ENCODE assay signal across 1 cellular context in genomic region chr9:133153227-133154096, GRCh38.
TF ChIP-seq lines count a peak whose summit lies in the region.

No MANE protein-coding gene starts in this region.

TF ChIP-seq in HepG2, 621 proteins besides CTCF, POLR2A, EP300 and RAD21 (continued from another document and continues in another):
- TF ChIP-seq HMGXB3 (CRISPR knock-in tag; IDR thresholded peaks at IDR 0.05; ENCODE audit: borderline replicate concordance), result no peak
- no peak for TF ChIP-seq ARID2 (CRISPR knock-in tag; IDR thresholded peaks at IDR 0.05; ENCODE audit: borderline replicate concordance)
- no peak for TF ChIP-seq NR0B2 (CRISPR knock-in tag; IDR thresholded peaks at IDR 0.05)
- no peak for TF ChIP-seq MZF1 (CRISPR knock-in tag; IDR thresholded peaks at IDR 0.05; ENCODE audit: borderline replicate concordance)
- TF ChIP-seq ZNF280D (CRISPR knock-in tag; IDR thresholded peaks at IDR 0.05), result no peak
- peak; percentile 47; the same call in 1 of the 2 replicates for TF ChIP-seq THAP9 (CRISPR knock-in tag; IDR thresholded peaks at IDR 0.05; ENCODE audit: borderline replicate concordance)
- TF ChIP-seq HDAC6 (IDR thresholded peaks at IDR 0.05; ENCODE audit: low read depth, low read length), result no peak
- TF ChIP-seq SRSF9 (IDR thresholded peaks at IDR 0.05; ENCODE audit: borderline replicate concordance, insufficient read depth, low read depth, low read length, poor library complexity, severe bottlenecking), result no peak
- TF ChIP-seq SOX13 (IDR thresholded peaks at IDR 0.05), result no peak
- no peak for TF ChIP-seq SOX13 (CRISPR knock-in tag; conservative IDR thresholded peaks at IDR 0.05 in 1 of 2, IDR thresholded peaks at IDR 0.05 in 1 of 2)
- TF ChIP-seq MLX (CRISPR knock-in tag; IDR thresholded peaks at IDR 0.05), result 0 out of 2 replicates have a peak, but pooled peaks have one; percentile 51
- TF ChIP-seq ZFX (CRISPR knock-in tag; IDR thresholded peaks at IDR 0.05; ENCODE audit: low read depth), result peak; percentile 65
- TF ChIP-seq SYNCRIP (IDR thresholded peaks at IDR 0.05; ENCODE audit: insufficient read depth, low read depth, low read length), result no peak
- no peak for TF ChIP-seq KLF13 (CRISPR knock-in tag; IDR thresholded peaks at IDR 0.05)
- no peak for TF ChIP-seq PHF21A (CRISPR knock-in tag; IDR thresholded peaks at IDR 0.05)
- no peak for TF ChIP-seq TEF (CRISPR knock-in tag; IDR thresholded peaks at IDR 0.05)
- TF ChIP-seq ZGPAT (CRISPR knock-in tag; IDR thresholded peaks at IDR 0.05), result peak; percentile 51; the same call in 1 of the 2 replicates
- TF ChIP-seq ZNF547 (CRISPR knock-in tag; IDR thresholded peaks at IDR 0.05), result no peak
- TF ChIP-seq KAT2B (IDR thresholded peaks at IDR 0.05; ENCODE audit: borderline replicate concordance, low read depth, low read length), result no peak
- no peak for TF ChIP-seq ATF6 (CRISPR knock-in tag; conservative IDR thresholded peaks at IDR 0.05)
- TF ChIP-seq U2AF1 (optimal IDR thresholded peaks at IDR 0.05; ENCODE audit: low read depth, low read length), result no peak
- TF ChIP-seq PRMT3 (CRISPR knock-in tag; IDR thresholded peaks at IDR 0.05; ENCODE audit: borderline replicate concordance, low read depth), result no peak
- TF ChIP-seq ZBTB14 (CRISPR knock-in tag; IDR thresholded peaks at IDR 0.05), result peak; percentile 49
- TF ChIP-seq SP140L (CRISPR knock-in tag; IDR thresholded peaks at IDR 0.05; ENCODE audit: borderline replicate concordance), result no peak
- no peak for TF ChIP-seq KAT8 (CRISPR knock-in tag; IDR thresholded peaks at IDR 0.05)
- TF ChIP-seq ZNF446 (CRISPR knock-in tag; IDR thresholded peaks at IDR 0.05), result no peak
- TF ChIP-seq ARNTL (CRISPR knock-in tag; IDR thresholded peaks at IDR 0.05), result 0 out of 2 replicates have a peak, but pooled peaks have one; percentile 29
- peak; percentile 73; the same call in 1 of the 2 replicates for TF ChIP-seq DMAP1 (CRISPR knock-in tag; IDR thresholded peaks at IDR 0.05)
- TF ChIP-seq E2F1 (CRISPR knock-in tag; IDR thresholded peaks at IDR 0.05), result no peak
- 0 out of 2 replicates have a peak, but pooled peaks have one; percentile 26 for TF ChIP-seq ZNF792 (CRISPR knock-in tag; IDR thresholded peaks at IDR 0.05)
- no peak for TF ChIP-seq NFYB (CRISPR knock-in tag; IDR thresholded peaks at IDR 0.05)
- TF ChIP-seq MYPOP (CRISPR knock-in tag; IDR thresholded peaks at IDR 0.05), result no peak
- TF ChIP-seq ARNT (IDR thresholded peaks at IDR 0.05), result no peak
- TF ChIP-seq ETS1 (CRISPR knock-in tag; IDR thresholded peaks at IDR 0.05), result no peak
- no peak for TF ChIP-seq BRCA1 (CRISPR knock-in tag; IDR thresholded peaks at IDR 0.05)
- TF ChIP-seq ATF5 (CRISPR knock-in tag; IDR thresholded peaks at IDR 0.05; ENCODE audit: low read depth), result no peak
